Comparison of ENCODE assay signal across 20 cellular contexts in genomic region chr2:14978836-14979235, GRCh38.
"Had no signal": no experiment of that assay in that cellular context is flagged by ENCODE, and none has a peak within 500 bp of the region (broad histone marks: within the 10 kb centered on the region; RNA-seq: fewer than 3 reads in every experiment).

No MANE protein-coding gene starts in this region.

- H3K9me3 ChIP-seq: gastroesophageal sphincter, heart left ventricle, left lung, right atrium auricular region, suprapubic skin had no signal

- H3K4me3 Mint-ChIP-seq: activated naive CD4-positive, alpha-beta T cell treated with anti-CD3 and anti-CD28 coated beads, Interleukin-2, amount 50 U/mL, for 24 hours; brain; central memory CD8-positive, alpha-beta T cell; neural crest cell; stimulated activated naive CD8-positive, alpha-beta T cell treated with anti-CD3 and anti-CD28 coated beads, Interleukin-15, Interleukin-2, amounts not matched to agents 100 ng/mL and 50 ng/mL, for 24 hours had no signal

- H3K27me3 Mint-ChIP-seq: brain, progenitor cell of endocrine pancreas had no signal

- H3K27ac ChIP-seq: coronary artery, gastroesophageal sphincter, heart left ventricle, left lung, right atrium auricular region, skin epidermis, suprapubic skin had no signal

- H3K4me1 ChIP-seq: gastroesophageal sphincter, heart left ventricle, left lung, right atrium auricular region, suprapubic skin had no signal

- H3K36me3 ChIP-seq: gastroesophageal sphincter, heart left ventricle, left lung, right atrium auricular region, suprapubic skin had no signal

- H3K4me1 Mint-ChIP-seq: activated naive CD4-positive, alpha-beta T cell treated with anti-CD3 and anti-CD28 coated beads, Interleukin-2, amount 50 U/mL, for 24 hours; brain; central memory CD8-positive, alpha-beta T cell; neural crest cell had no signal

- H3K27ac Mint-ChIP-seq: activated naive CD4-positive, alpha-beta T cell treated with anti-CD3 and anti-CD28 coated beads, Interleukin-2, amount 50 U/mL, for 24 hours; brain; progenitor cell of endocrine pancreas; stimulated activated naive CD8-positive, alpha-beta T cell treated with anti-CD3 and anti-CD28 coated beads, Interleukin-15, Interleukin-2, amounts not matched to agents 100 ng/mL and 50 ng/mL, for 24 hours had no signal

- H3K4me3 ChIP-seq: coronary artery, gastroesophageal sphincter, heart left ventricle, left lung, right atrium auricular region, skin epidermis, suprapubic skin had no signal

- H3K9me3 Mint-ChIP-seq: activated naive CD4-positive, alpha-beta T cell treated with anti-CD3 and anti-CD28 coated beads, Interleukin-2, amount 50 U/mL, for 24 hours; brain; central memory CD8-positive, alpha-beta T cell; neural crest cell; stimulated activated naive CD8-positive, alpha-beta T cell treated with anti-CD3 and anti-CD28 coated beads, Interleukin-15, Interleukin-2, amounts not matched to agents 100 ng/mL and 50 ng/mL, for 24 hours had no signal

- H3K27me3 ChIP-seq: gastroesophageal sphincter, heart left ventricle, left lung, right atrium auricular region, suprapubic skin had no signal

- DNase-seq: activated CD4-positive, alpha-beta T cell treated with anti-CD3 and anti-CD28 coated beads, Interleukin-2, amount 50 U/mL, for 1 hour; activated CD8-positive, alpha-beta memory T cell treated with anti-CD3 and anti-CD28 coated beads for 24 hours; activated CD8-positive, alpha-beta memory T cell treated with anti-CD3 and anti-CD28 coated beads, Interleukin-2, amount 50 U/mL, for 48 hours; activated gamma-delta T cell; amygdala; heart left ventricle; left lung; T1000; trophoblast cell had no signal

- ATAC-seq: gastroesophageal sphincter, heart left ventricle, left lung had no signal

- H3K36me3 Mint-ChIP-seq: activated naive CD4-positive, alpha-beta T cell treated with anti-CD3 and anti-CD28 coated beads, Interleukin-2, amount 50 U/mL, for 24 hours; brain had no signal
